Comparison of ENCODE assay signal across 8 cellular contexts in the genomic region with DNA sequence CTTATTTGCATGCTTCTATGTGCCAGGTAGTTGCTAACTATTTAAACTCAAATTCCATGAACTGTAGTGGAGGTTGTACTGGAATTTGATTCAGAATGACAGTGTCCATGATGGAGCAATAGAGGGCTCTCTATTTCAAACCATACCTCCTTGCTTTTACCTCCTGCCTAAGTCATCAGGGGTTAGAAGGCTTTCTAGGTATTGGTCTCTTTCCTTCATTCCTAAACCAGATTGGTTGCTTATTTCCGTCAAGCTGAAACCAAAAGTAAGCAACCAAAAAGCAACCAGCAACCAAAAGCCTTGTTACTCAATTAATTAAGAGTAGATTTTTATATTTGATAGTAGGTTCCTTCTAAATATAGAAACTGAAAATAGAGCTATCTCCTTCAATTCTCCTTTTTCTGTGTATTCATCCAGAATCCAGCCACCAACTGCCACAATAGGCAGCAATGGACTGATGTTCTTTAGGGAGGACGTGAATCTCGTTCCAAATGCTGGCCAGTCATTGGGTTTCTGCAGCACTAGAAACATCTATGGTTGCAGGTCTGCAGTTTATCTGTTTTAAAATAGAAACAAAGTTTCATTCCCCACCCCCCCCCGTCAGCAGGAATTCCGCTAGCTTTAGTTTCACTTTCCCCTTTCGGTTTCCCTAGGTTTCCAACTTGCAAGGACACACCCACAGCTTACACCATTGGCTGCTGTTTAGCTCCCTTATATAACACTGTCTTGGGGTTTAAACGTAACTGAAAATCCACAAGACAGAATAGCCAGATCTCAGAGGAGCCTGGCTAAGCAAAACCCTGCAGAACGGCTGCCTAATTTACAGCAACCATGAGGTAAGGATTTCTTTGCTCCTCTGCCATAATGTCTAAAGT. TPM values are rescaled to one million over a fixed set of nuclear protein-coding genes. Genes with fewer than 3 reads are reported as not detected.
A peak's percentile ranks its signal among the peaks of the same experiment; 100 is the strongest.
DNase-seq lines count a peak whose midpoint lies in the region; FAIRE-seq and TF ChIP-seq lines count a peak whose summit lies in the region.

A gene with protein sequence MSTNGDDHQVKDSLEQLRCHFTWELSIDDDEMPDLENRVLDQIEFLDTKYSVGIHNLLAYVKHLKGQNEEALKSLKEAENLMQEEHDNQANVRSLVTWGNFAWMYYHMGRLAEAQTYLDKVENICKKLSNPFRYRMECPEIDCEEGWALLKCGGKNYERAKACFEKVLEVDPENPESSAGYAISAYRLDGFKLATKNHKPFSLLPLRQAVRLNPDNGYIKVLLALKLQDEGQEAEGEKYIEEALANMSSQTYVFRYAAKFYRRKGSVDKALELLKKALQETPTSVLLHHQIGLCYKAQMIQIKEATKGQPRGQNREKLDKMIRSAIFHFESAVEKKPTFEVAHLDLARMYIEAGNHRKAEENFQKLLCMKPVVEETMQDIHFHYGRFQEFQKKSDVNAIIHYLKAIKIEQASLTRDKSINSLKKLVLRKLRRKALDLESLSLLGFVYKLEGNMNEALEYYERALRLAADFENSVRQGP (plus strand): TSS at position 742 of the 875 bp plus-strand sequence. CDS start 90 bp downstream, at position 832.

- H3K36me3 Mint-ChIP-seq in HFFc6 (ENCODE audit: low read depth) = peaks cover 3% of the 10 kb centered on the region; the same call in 1 of the 2 replicates
- H3K36me3 Mint-ChIP-seq in activated CD4-positive, alpha-beta T cell treated with anti-CD3 and anti-CD28 coated beads, Interleukin-2, amount 10 ng/mL, durations not matched to agents 7 days and 5 days (ENCODE audit: low read depth) = peaks cover 26% of the 10 kb centered on the region

- H3K36me3 ChIP-seq in endothelial cell of umbilical vein (ENCODE audit: control insufficient read depth in 2 of 2, extremely low read depth in 1 of 2, insufficient read depth in 2 of 2, low read length in 2 of 2) (no peaks in the 10 kb centered on the region), mesendoderm (ENCODE audit: control insufficient read depth, insufficient read depth, low read length) (no peaks in the 10 kb centered on the region), subcutaneous abdominal adipose tissue (ENCODE audit: control insufficient read depth in 5 of 5, insufficient read depth in 5 of 5, low read length in 5 of 5) (no peaks in the 10 kb centered on the region)

- H3K9ac ChIP-seq in endothelial cell of umbilical vein (replicated peaks; ENCODE audit: extremely low read depth, insufficient read depth, low read length) (peak within 1 kb of the TSS; percentile 88), mesendoderm (ENCODE audit: low read length) (no peak within 1 kb of the TSS), subcutaneous abdominal adipose tissue (ENCODE audit: low read length in 5 of 5) (peak within 1 kb of the TSS; percentile 60 to 89 (median 73))

- H3K4me1 ChIP-seq in endothelial cell of umbilical vein (ENCODE audit: control insufficient read depth, extremely low read depth, insufficient read depth, low read length) (peaks cover 10% of the 10 kb centered on the region), mesendoderm (ENCODE audit: control insufficient read depth, low read depth, low read length) (no peaks in the 10 kb centered on the region), subcutaneous abdominal adipose tissue (ENCODE audit: control insufficient read depth in 5 of 5, insufficient read depth in 5 of 5, low read length in 5 of 5) (peaks cover 0 to 40% (median 32%) of the 10 kb centered on the region in 5 donors)

- no peak within 1 kb of the TSS for H3K4ac ChIP-seq in mesendoderm (ENCODE audit: low read depth, low read length)

- no peak within 1 kb of the TSS for H3K23ac ChIP-seq in mesendoderm (ENCODE audit: low read length)

- H3K9me3 ChIP-seq in endothelial cell of umbilical vein (replicated peaks; ENCODE audit: control insufficient read depth, insufficient read depth, low read length) (no peaks in the 10 kb centered on the region), subcutaneous abdominal adipose tissue (ENCODE audit: control insufficient read depth in 5 of 5, low read length in 5 of 5) (no peaks in the 10 kb centered on the region)

- no peaks in the 10 kb centered on the region for H3K79me1 ChIP-seq in mesendoderm (ENCODE audit: low read length)

- H2BK5ac ChIP-seq in mesendoderm (ENCODE audit: low read length) = no peak within 1 kb of the TSS

- no peak within 1 kb of the TSS for H2BK15ac ChIP-seq in mesendoderm (replicated peaks; ENCODE audit: low read depth)

- H3K27ac ChIP-seq in endothelial cell of umbilical vein (ENCODE audit: insufficient read depth, low read depth, low read length) (peak within 1 kb of the TSS; percentile 63), mesendoderm (ENCODE audit: low read depth, low read length) (no peak within 1 kb of the TSS), subcutaneous abdominal adipose tissue (ENCODE audit: low read depth, low read length) (peak within 1 kb of the TSS; percentile 91)

- no peaks in the 10 kb centered on the region for H3K9me1 ChIP-seq in endothelial cell of umbilical vein (replicated peaks; ENCODE audit: control insufficient read depth, extremely low read depth, insufficient read depth, low read length)

- FAIRE-seq in endothelial cell of umbilical vein (lab: Jason Lieb, UNC) = peak; percentile 53

- H3K4me3 ChIP-seq in AG04449 (ENCODE audit: low read depth, low read length) = peak within 1 kb of the TSS; percentile 75
- peak within 1 kb of the TSS; percentile 82 for H3K4me3 ChIP-seq in NB4 (ENCODE audit: low read depth, low read length)
- peak within 1 kb of the TSS; percentile 52 to 100 (median 98) for H3K4me3 ChIP-seq in endothelial cell of umbilical vein (replicated peaks in 1 of 3; ENCODE audit: insufficient read depth in 1 of 3, low read depth in 1 of 3, low read length in 3 of 3)
- H3K4me3 ChIP-seq in mesendoderm (ENCODE audit: low read length) = no peak within 1 kb of the TSS
- H3K4me3 ChIP-seq in subcutaneous abdominal adipose tissue (ENCODE audit: low read depth in 1 of 5, low read length in 5 of 5) = peak within 1 kb of the TSS; percentile 75 to 95 (median 81)

- no peaks in the 10 kb centered on the region for H3K27me3 Mint-ChIP-seq in HFFc6 (ENCODE audit: insufficient read depth)
- no peaks in the 10 kb centered on the region for H3K27me3 Mint-ChIP-seq in activated CD4-positive, alpha-beta T cell treated with anti-CD3 and anti-CD28 coated beads, Interleukin-2, amount 10 ng/mL, durations not matched to agents 7 days and 5 days

- H3K9me3 Mint-ChIP-seq in HFFc6 = no peaks in the 10 kb centered on the region
- H3K9me3 Mint-ChIP-seq in activated CD4-positive, alpha-beta T cell treated with anti-CD3 and anti-CD28 coated beads, Interleukin-2, amount 10 ng/mL, durations not matched to agents 7 days and 5 days = peaks cover 3% of the 10 kb centered on the region

- peak; percentile 80 for TF ChIP-seq POLR2A in NB4 (IDR thresholded peaks at IDR 0.05; ENCODE audit: extremely low read depth, insufficient read length)
- TF ChIP-seq POLR2A in endothelial cell of umbilical vein (IDR thresholded peaks at IDR 0.05; ENCODE audit: low read depth, low read length) = no peak

- H2AK5ac ChIP-seq in mesendoderm (ENCODE audit: low read length) = no peak within 1 kb of the TSS

- H3K79me2 ChIP-seq in endothelial cell of umbilical vein (ENCODE audit: control insufficient read depth, insufficient read depth, low read length) = no peaks in the 10 kb centered on the region
- no peaks in the 10 kb centered on the region for H3K79me2 ChIP-seq in mesendoderm (ENCODE audit: control insufficient read depth, insufficient read depth, low read length)

- BruUV-seq in endothelial cell of umbilical vein (replicated peaks; lab: Mats Ljungman, UMichigan) = no TSS peak

- POLR2A ChIA-PET in AG04449 (lab: Yijun Ruan, JAX) (interaction anchor here (0.6 to 1.0 kb wide), 3 partner anchors 141 to 254 kb away, joined by 3 to 5 read pairs (median 5); no protein-coding TSS in a partner anchor), endothelial cell of umbilical vein (lab: Charles Lee) (interaction anchor here (0.6 to 0.8 kb wide), 5 partner anchors 8 to 252 kb away, joined by 3 to 6 read pairs (median 3); a partner anchor contains a TSS)
- POLR2A ChIA-PET in activated CD4-positive, alpha-beta T cell treated with anti-CD3 and anti-CD28 coated beads, Interleukin-2, amount 10 ng/mL, durations not matched to agents 7 days and 5 days (lab: Charles Lee) = interaction anchor here (0.5 to 2.0 kb wide), 10 partner anchors 22 to 430 kb away, joined by 3 to 14 read pairs (median 5); a partner anchor contains a TSS

- TF ChIP-seq CTCF in AG04449 (IDR thresholded peaks at IDR 0.05; ENCODE audit: insufficient read depth, low read length, missing control alignments) (no peak), GM10266 (IDR thresholded peaks at IDR 0.05; ENCODE audit: control insufficient read depth, insufficient read depth, low read depth, missing control alignments) (no peak), HFFc6 (IDR thresholded peaks at IDR 0.05) (no peak), NB4 (IDR thresholded peaks at IDR 0.05; ENCODE audit: low read depth, low read length) (peak; percentile 3), endothelial cell of umbilical vein (IDR thresholded peaks at IDR 0.05; ENCODE audit: extremely low read depth in 1 of 2, insufficient read depth in 1 of 2, low read depth in 1 of 2, low read length in 2 of 2) (no peak)

- intact Hi-C loops in endothelial cell of umbilical vein (cut with micrococcal nuclease) = loop anchor here (1.0 kb wide), 1 partner anchor 23 kb away; no protein-coding TSS in a partner anchor

- CTCF ChIA-PET in AG04449 (lab: Yijun Ruan, JAX) (interaction anchor here (0.9 to 3.0 kb wide), 11 partner anchors 9 to 178 kb away, joined by 3 to 20 read pairs (median 4); a partner anchor contains a TSS), endothelial cell of umbilical vein (lab: Charles Lee) (interaction anchor here (0.6 to 1.8 kb wide), 9 partner anchors 22 to 1889 kb away, joined by 3 to 6 read pairs (median 4); a partner anchor contains a TSS)
- CTCF ChIA-PET in activated CD4-positive, alpha-beta T cell treated with anti-CD3 and anti-CD28 coated beads, Interleukin-2, amount 10 ng/mL, durations not matched to agents 7 days and 5 days (lab: Charles Lee) = interaction anchor here (0.6 to 1.4 kb wide), 7 partner anchors 11 to 82 kb away, joined by 3 to 9 read pairs (median 3); no protein-coding TSS in a partner anchor

- no peak within 1 kb of the TSS for H2BK120ac ChIP-seq in mesendoderm (ENCODE audit: low read depth, low read length)

- H4K8ac ChIP-seq in mesendoderm (ENCODE audit: low read depth, low read length) = no peak within 1 kb of the TSS

- no CpG with 5 or more reads among the region's 8 CpGs for WGBS in mesendoderm (ENCODE audit: extremely low coverage, insufficient coverage, low lambda C conversion rate)

- H3K4me1 Mint-ChIP-seq in HFFc6 (ENCODE audit: low read depth) = peaks cover 30% of the 10 kb centered on the region
- peaks cover 47% of the 10 kb centered on the region for H3K4me1 Mint-ChIP-seq in activated CD4-positive, alpha-beta T cell treated with anti-CD3 and anti-CD28 coated beads, Interleukin-2, amount 10 ng/mL, durations not matched to agents 7 days and 5 days

- dilution Hi-C loops in endothelial cell of umbilical vein (cut with MboI; ENCODE audit: extremely low pct_ligation_motif_present, low sequenced_read_pairs) = no loop called here

- H3K27me3 ChIP-seq in endothelial cell of umbilical vein (ENCODE audit: control insufficient read depth in 2 of 2, insufficient read depth in 2 of 2, low read length in 2 of 2) = no peaks in the 10 kb centered on the region
- no peaks in the 10 kb centered on the region for H3K27me3 ChIP-seq in mesendoderm (ENCODE audit: insufficient read depth, low read length, poor library complexity)
- no peaks in the 10 kb centered on the region for H3K27me3 ChIP-seq in subcutaneous abdominal adipose tissue (ENCODE audit: control insufficient read depth in 5 of 5, insufficient read depth in 4 of 5, low read length in 5 of 5)

- no peak within 1 kb of the TSS for H3K56ac ChIP-seq in mesendoderm (ENCODE audit: low read length)

- no peaks in the 10 kb centered on the region for H4K20me1 ChIP-seq in endothelial cell of umbilical vein (replicated peaks; ENCODE audit: control insufficient read depth, extremely low read depth, insufficient read depth, low read length)

- no peak within 1 kb of the TSS for H3K18ac ChIP-seq in mesendoderm (ENCODE audit: low read length)

- peak within 1 kb of the TSS; percentile 100 for H2AFZ ChIP-seq in endothelial cell of umbilical vein (ENCODE audit: low read depth, low read length)

- peak within 1 kb of the TSS; percentile 95 for H3K4me3 Mint-ChIP-seq in HFFc6
- peak within 1 kb of the TSS; percentile 86 for H3K4me3 Mint-ChIP-seq in activated CD4-positive, alpha-beta T cell treated with anti-CD3 and anti-CD28 coated beads, Interleukin-2, amount 10 ng/mL, durations not matched to agents 7 days and 5 days

- H3K4me2 ChIP-seq in endothelial cell of umbilical vein (ENCODE audit: insufficient read depth, low read length) (peak within 1 kb of the TSS; percentile 99), mesendoderm (ENCODE audit: low read length) (peak within 1 kb of the TSS; percentile 28)

- no peak within 1 kb of the TSS for H4K5ac ChIP-seq in mesendoderm (ENCODE audit: low read length)

- peak within 1 kb of the TSS; percentile 93 for H3K27ac Mint-ChIP-seq in HFFc6
- peak within 1 kb of the TSS; percentile 95 for H3K27ac Mint-ChIP-seq in activated CD4-positive, alpha-beta T cell treated with anti-CD3 and anti-CD28 coated beads, Interleukin-2, amount 10 ng/mL, durations not matched to agents 7 days and 5 days

- DNase-seq in AG04449 (ENCODE audit: low read depth, low spot score) (peak; percentile 85), GM10266 (ENCODE audit: extremely low spot score) (peak; percentile 28), HFFc6 (peak; percentile 90), NB4 (ENCODE audit: low read depth) (peak; percentile 89), endothelial cell of umbilical vein (ENCODE audit: low read depth, low spot score) (peak; percentile 76), mesendoderm (peak; percentile 67)
- DNase-seq in activated CD4-positive, alpha-beta T cell treated with anti-CD3 and anti-CD28 coated beads, Interleukin-2, amount 10 ng/mL, durations not matched to agents 7 days and 5 days = peak; percentile 81

RNA-seq across cellular contexts. Expression of the gene that starts here (rescaled TPM):
- 10 to 100 TPM; 35.7 to 52.5 (median 49.1) TPM for total RNA-seq in HFFc6 (2021; fragmentation: NEBNext Ultra II Directional; extraction: Animal tissue kit (Norgen Biotek cat#: 25700))
- 10 to 100 TPM; 42.9 to 45.0 TPM for total RNA-seq in activated CD4-positive, alpha-beta T cell treated with anti-CD3 and anti-CD28 coated beads, Interleukin-2, amount 10 ng/mL, durations not matched to agents 7 days and 5 days
- total RNA-seq in endothelial cell of umbilical vein = 0.39 and 0.75 TPM in 2 replicates
- 0.51 and 0.57 TPM in 2 replicates for polyA plus RNA-seq in endothelial cell of umbilical vein
- 0.63 and 0.82 TPM in 2 replicates for polyA plus RNA-seq in endothelial cell of umbilical vein (2011; cell fraction: cytosol; rRNA removed)
- polyA plus RNA-seq in endothelial cell of umbilical vein (2011; cell fraction: nucleus; rRNA removed) = 0.60 and 0.66 TPM in 2 replicates
- 1.2 and 1.6 TPM in 2 replicates for polyA plus RNA-seq in endothelial cell of umbilical vein (2012)
- polyA minus RNA-seq in endothelial cell of umbilical vein = 0.51 and 0.68 TPM in 2 replicates
- 1.0 TPM for polyA minus RNA-seq in endothelial cell of umbilical vein (2011; cell fraction: cytosol; rRNA and poly(A)+ RNA removed)
- polyA minus RNA-seq in endothelial cell of umbilical vein (2011; cell fraction: nucleus; rRNA and poly(A)+ RNA removed) = 0.10 TPM in 1 of 2 replicates, not detected in the other
- 2.2 TPM for polyA plus RNA-seq in mesendoderm (2013, experiment 1 of 2)
- polyA plus RNA-seq in mesendoderm (2013, experiment 2 of 2) = 2.2 TPM

Comparison
In these comparisons a context has a peak if more than half of its experiments do, and no peak if none do; other contexts are left out.
1. RNA of the gene that starts here (total RNA-seq): 35.7 to 52.5 TPM in HFFc6 and 42.9 to 45.0 TPM in activated CD4-positive, alpha-beta T cell treated with anti-CD3 and anti-CD28 coated beads, Interleukin-2, amount 10 ng/mL, durations not matched to agents 7 days and 5 days; 0.39 to 0.75 TPM in endothelial cell of umbilical vein; every median in the first group is over 10 times any median in the second.
2. DNase-seq: peak in every context shown above with its lines; median percentile 90 in HFFc6; 89 in NB4; 85 in AG04449; 81 in activated CD4-positive, alpha-beta T cell treated with anti-CD3 and anti-CD28 coated beads, Interleukin-2, amount 10 ng/mL, durations not matched to agents 7 days and 5 days; 76 in endothelial cell of umbilical vein; 67 in mesendoderm; 28 in GM10266.